In the genomic region with DNA sequence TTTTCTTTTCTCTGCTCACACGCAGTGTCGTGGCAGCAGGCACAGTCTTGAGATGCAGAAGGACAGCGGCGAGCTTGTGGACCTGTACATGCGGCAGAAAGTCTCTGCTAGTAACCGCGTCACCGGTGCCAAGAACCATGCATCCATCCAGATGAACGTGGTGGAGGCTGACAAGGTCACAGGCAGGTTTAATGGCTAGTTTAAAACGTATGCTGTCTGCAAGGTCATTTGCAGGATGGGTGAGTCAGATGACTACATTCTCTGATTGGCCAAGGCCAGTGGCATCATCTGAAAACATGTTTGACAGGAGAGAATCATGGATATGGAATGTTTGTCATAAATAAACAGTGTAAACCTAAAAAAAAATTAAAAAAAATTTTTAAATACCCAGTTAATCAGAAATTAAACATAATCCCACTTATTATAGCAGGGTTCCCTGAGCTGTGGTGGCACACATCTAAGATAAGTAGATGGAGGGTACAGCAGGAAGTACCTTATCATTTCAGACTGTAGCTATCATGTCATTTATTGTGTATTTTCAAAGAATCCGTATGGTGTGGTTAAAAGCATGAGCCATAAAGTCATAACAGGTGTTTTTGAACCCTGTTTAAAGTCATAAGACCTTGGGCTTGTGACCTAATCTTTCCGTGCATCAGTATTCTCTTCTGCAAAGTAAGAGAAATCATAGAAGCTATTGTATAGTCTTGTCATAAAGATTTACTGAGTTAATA, we compare ENCODE assay signal across 1 cellular context.
TF ChIP-seq lines count a peak whose summit lies in the region.

No MANE protein-coding gene starts in this region.

TF ChIP-seq in K562, 482 proteins besides CTCF, POLR2A, EP300 and RAD21:
- TF ChIP-seq MTA1 (IDR thresholded peaks at IDR 0.05; ENCODE audit: borderline replicate concordance) (no peak), RBM15 (IDR thresholded peaks at IDR 0.05; ENCODE audit: insufficient read depth, low read length) (no peak), PHF8 (IDR thresholded peaks at IDR 0.05; ENCODE audit: borderline replicate concordance, low read length) (no peak), FOXK1 (CRISPR knock-in tag; IDR thresholded peaks at IDR 0.05; ENCODE audit: borderline replicate concordance) (0 out of 2 replicates have a peak, but pooled peaks have one; percentile 32), ZNF282 (CRISPR knock-in tag; IDR thresholded peaks at IDR 0.05) (no peak), DPF2 (IDR thresholded peaks at IDR 0.05) (peak; percentile 19; the same call in 1 of the 2 replicates), TBL1XR1 (IDR thresholded peaks at IDR 0.05; ENCODE audit: low read length in 2 of 2) (no peak), ADNP (tag; IDR thresholded peaks at IDR 0.05) (no peak), KAT7 (CRISPR knock-in tag; IDR thresholded peaks at IDR 0.05; ENCODE audit: borderline replicate concordance) (no peak), XRCC5 (IDR thresholded peaks at IDR 0.05; ENCODE audit: low read depth, low read length) (no peak), ARNT (IDR thresholded peaks at IDR 0.05) (no peak), CREM (IDR thresholded peaks at IDR 0.05; ENCODE audit: low read depth) (0 out of 2 replicates have a peak, but pooled peaks have one; percentile 25), FOSL1 (tag; conservative IDR thresholded peaks at IDR 0.05) (peak; percentile 47), EGR1 (conservative IDR thresholded peaks at IDR 0.05) (no peak), YBX1 (IDR thresholded peaks at IDR 0.05) (no peak), HOXB6 (CRISPR knock-in tag; IDR thresholded peaks at IDR 0.05; ENCODE audit: borderline replicate concordance) (no peak), PKNOX1 (IDR thresholded peaks at IDR 0.05) (peak; percentile 12; the same call in 1 of the 2 replicates), CC2D1A (IDR thresholded peaks at IDR 0.05) (no peak), ZNF592 (IDR thresholded peaks at IDR 0.05) (0 out of 2 replicates have a peak, but pooled peaks have one; percentile 24), FOXO4 (CRISPR knock-in tag; IDR thresholded peaks at IDR 0.05) (no peak), ELF1 (tag; IDR thresholded peaks at IDR 0.05) (no peak), YY1 (IDR thresholded peaks at IDR 0.05; ENCODE audit: borderline replicate concordance in 1 of 3, control insufficient read depth in 1 of 3, extremely low read depth in 1 of 3, insufficient read depth in 3 of 3, insufficient read length in 1 of 3, insufficient replicate concordance in 2 of 3, low read depth in 1 of 3, low read length in 2 of 3) (peak in 1 of 3 experiments; percentile 5), TCF3 (CRISPR knock-in tag; IDR thresholded peaks at IDR 0.05) (no peak), L3MBTL2 (IDR thresholded peaks at IDR 0.05) (no peak), KDM2B (CRISPR knock-in tag; IDR thresholded peaks at IDR 0.05) (no peak), POLR2B (IDR thresholded peaks at IDR 0.05; ENCODE audit: low read depth, partially characterized antibody) (no peak), NKRF (IDR thresholded peaks at IDR 0.05; ENCODE audit: borderline replicate concordance) (no peak), ESRRA (IDR thresholded peaks at IDR 0.05; ENCODE audit: borderline replicate concordance, low read depth) (peak; percentile 75; the same call in 1 of the 2 replicates)
- TF ChIP-seq, protein P1, sequence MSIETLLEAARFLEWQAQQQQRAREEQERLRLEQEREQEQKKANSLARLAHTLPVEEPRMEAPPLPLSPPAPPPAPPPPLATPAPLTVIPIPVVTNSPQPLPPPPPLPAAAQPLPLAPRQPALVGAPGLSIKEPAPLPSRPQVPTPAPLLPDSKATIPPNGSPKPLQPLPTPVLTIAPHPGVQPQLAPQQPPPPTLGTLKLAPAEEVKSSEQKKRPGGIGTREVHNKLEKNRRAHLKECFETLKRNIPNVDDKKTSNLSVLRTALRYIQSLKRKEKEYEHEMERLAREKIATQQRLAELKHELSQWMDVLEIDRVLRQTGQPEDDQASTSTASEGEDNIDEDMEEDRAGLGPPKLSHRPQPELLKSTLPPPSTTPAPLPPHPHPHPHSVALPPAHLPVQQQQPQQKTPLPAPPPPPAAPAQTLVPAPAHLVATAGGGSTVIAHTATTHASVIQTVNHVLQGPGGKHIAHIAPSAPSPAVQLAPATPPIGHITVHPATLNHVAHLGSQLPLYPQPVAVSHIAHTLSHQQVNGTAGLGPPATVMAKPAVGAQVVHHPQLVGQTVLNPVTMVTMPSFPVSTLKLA (conservative IDR thresholded peaks at IDR 0.05), result no peak
- TF ChIP-seq, protein P2, sequence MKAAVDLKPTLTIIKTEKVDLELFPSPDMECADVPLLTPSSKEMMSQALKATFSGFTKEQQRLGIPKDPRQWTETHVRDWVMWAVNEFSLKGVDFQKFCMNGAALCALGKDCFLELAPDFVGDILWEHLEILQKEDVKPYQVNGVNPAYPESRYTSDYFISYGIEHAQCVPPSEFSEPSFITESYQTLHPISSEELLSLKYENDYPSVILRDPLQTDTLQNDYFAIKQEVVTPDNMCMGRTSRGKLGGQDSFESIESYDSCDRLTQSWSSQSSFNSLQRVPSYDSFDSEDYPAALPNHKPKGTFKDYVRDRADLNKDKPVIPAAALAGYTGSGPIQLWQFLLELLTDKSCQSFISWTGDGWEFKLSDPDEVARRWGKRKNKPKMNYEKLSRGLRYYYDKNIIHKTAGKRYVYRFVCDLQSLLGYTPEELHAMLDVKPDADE (conservative IDR thresholded peaks at IDR 0.05; ENCODE audit: control insufficient read depth, low read depth, low read length), result no peak
- TF ChIP-seq, protein P3, sequence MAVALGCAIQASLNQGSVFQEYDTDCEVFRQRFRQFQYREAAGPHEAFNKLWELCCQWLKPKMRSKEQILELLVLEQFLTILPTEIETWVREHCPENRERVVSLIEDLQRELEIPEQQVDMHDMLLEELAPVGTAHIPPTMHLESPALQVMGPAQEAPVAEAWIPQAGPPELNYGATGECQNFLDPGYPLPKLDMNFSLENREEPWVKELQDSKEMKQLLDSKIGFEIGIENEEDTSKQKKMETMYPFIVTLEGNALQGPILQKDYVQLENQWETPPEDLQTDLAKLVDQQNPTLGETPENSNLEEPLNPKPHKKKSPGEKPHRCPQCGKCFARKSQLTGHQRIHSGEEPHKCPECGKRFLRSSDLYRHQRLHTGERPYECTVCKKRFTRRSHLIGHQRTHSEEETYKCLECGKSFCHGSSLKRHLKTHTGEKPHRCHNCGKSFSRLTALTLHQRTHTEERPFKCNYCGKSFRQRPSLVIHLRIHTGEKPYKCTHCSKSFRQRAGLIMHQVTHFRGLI (CRISPR knock-in tag; IDR thresholded peaks at IDR 0.05), result no peak
- TF ChIP-seq, protein P4, sequence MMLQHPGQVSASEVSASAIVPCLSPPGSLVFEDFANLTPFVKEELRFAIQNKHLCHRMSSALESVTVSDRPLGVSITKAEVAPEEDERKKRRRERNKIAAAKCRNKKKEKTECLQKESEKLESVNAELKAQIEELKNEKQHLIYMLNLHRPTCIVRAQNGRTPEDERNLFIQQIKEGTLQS (IDR thresholded peaks at IDR 0.05), result peak; percentile 31
- TF ChIP-seq, protein P4 (CRISPR knock-in tag; conservative IDR thresholded peaks at IDR 0.05), result no peak
- TF ChIP-seq, protein P5, sequence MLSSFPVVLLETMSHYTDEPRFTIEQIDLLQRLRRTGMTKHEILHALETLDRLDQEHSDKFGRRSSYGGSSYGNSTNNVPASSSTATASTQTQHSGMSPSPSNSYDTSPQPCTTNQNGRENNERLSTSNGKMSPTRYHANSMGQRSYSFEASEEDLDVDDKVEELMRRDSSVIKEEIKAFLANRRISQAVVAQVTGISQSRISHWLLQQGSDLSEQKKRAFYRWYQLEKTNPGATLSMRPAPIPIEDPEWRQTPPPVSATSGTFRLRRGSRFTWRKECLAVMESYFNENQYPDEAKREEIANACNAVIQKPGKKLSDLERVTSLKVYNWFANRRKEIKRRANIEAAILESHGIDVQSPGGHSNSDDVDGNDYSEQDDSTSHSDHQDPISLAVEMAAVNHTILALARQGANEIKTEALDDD (IDR thresholded peaks at IDR 0.05), result peak; percentile 62; the same call in 1 of the 2 replicates
